30 cellular contexts compared by ENCODE assay signal in genomic region chr2:137842430-137842829, GRCh38.
"Had no signal": no experiment of that assay in that cellular context is flagged by ENCODE, and none has a peak within 500 bp of the region (broad histone marks: within the 10 kb centered on the region; RNA-seq: fewer than 3 reads in every experiment).

No MANE protein-coding gene starts in this region.

- H3K4me1 ChIP-seq: colonic mucosa, esophagus muscularis mucosa, gastroesophageal sphincter, heart left ventricle, psoas muscle, right lobe of liver, stomach, thyroid gland, uterus had no signal

- H2AFZ ChIP-seq: hepatocyte had no signal

- H3K4me2 ChIP-seq: hepatocyte, smooth muscle cell had no signal

- H3K79me2 ChIP-seq: hepatocyte had no signal

- H3K27me3 ChIP-seq: colonic mucosa, esophagus muscularis mucosa, foreskin keratinocyte, gastroesophageal sphincter, hepatocyte, ovary, right lobe of liver, stomach, thyroid gland, uterus had no signal

- H3K36me3 Mint-ChIP-seq: memory B cell, natural killer cell, type B pancreatic cell had no signal

- H3K9me3 Mint-ChIP-seq: dendritic cell treated with granulocyte-macrophage colony-stimulating factor and Interleukin-4, amounts not matched to agents 40 ng/mL and 50 ng/mL, for 4 days; natural killer cell; type B pancreatic cell had no signal

- H3K9me3 ChIP-seq: colonic mucosa, ovary, thyroid gland, uterus had no signal

- H3K4me1 Mint-ChIP-seq: memory B cell, natural killer cell had no signal

- H3K27ac ChIP-seq: colonic mucosa, epithelial cell of prostate, esophagus muscularis mucosa, foreskin keratinocyte, gastroesophageal sphincter, heart left ventricle, hepatocyte, ovary, psoas muscle, right lobe of liver, stomach, thyroid gland, uterus had no signal

- H3K4me3 Mint-ChIP-seq: dendritic cell treated with granulocyte-macrophage colony-stimulating factor and Interleukin-4, amounts not matched to agents 40 ng/mL and 50 ng/mL, for 4 days; endodermal cell; memory B cell; natural killer cell; type B pancreatic cell had no signal

- ATAC-seq: foreskin keratinocyte, gastroesophageal sphincter, heart left ventricle, left colon, left ventricle myocardium superior, natural killer cell, psoas muscle, right lobe of liver had no signal

- H3K36me3 ChIP-seq: colonic mucosa, esophagus muscularis mucosa, gastroesophageal sphincter, heart left ventricle, ovary, right lobe of liver, stomach, thyroid gland, uterus had no signal

- H3K27ac Mint-ChIP-seq: dendritic cell treated with granulocyte-macrophage colony-stimulating factor and Interleukin-4, amounts not matched to agents 40 ng/mL and 50 ng/mL, for 4 days; endodermal cell; memory B cell; natural killer cell; type B pancreatic cell had no signal

- H3K4me3 ChIP-seq: colonic mucosa, esophagus muscularis mucosa, gastroesophageal sphincter, heart left ventricle, hepatocyte, lung, ovary, psoas muscle, right lobe of liver, smooth muscle cell, stomach, thyroid gland, uterus had no signal

- H3K27me3 Mint-ChIP-seq: dendritic cell treated with granulocyte-macrophage colony-stimulating factor and Interleukin-4, amounts not matched to agents 40 ng/mL and 50 ng/mL, for 4 days had no signal

- DNase-seq: colonic mucosa; effector CD8-positive, alpha-beta T cell; endodermal cell; foreskin keratinocyte; heart left ventricle; left colon; left ventricle myocardium superior; natural killer cell; occipital lobe; ovary; posterior cingulate gyrus; psoas muscle; right lobe of liver; stimulated activated CD4-positive, alpha-beta T cell treated with anti-CD3 and anti-CD28 coated beads, Interleukin-12 subunit alpha, Interleukin-12 subunit beta, amount 100 ng/mL, for 4 hours; stimulated activated CD4-positive, alpha-beta T cell treated with anti-CD3 and anti-CD28 coated beads, Interleukin-1b, Interleukin-23, amount 100 ng/mL, for 48 hours; stimulated activated CD4-positive, alpha-beta T cell treated with anti-CD3 and anti-CD28 coated beads, Interleukin-4, amount 100 ng/mL, for 1 hour; stimulated activated CD8-positive, alpha-beta memory T cell treated with anti-CD3 and anti-CD28 coated beads, Interleukin-4, amount 100 ng/mL, for 48 hours; stimulated activated naive CD4-positive, alpha-beta T cell treated with Interleukin-2 at 50 U/mL for 16 hours; stomach; uterus had no signal
